Comparison of ENCODE assay signal across 11 cellular contexts in the genomic region with DNA sequence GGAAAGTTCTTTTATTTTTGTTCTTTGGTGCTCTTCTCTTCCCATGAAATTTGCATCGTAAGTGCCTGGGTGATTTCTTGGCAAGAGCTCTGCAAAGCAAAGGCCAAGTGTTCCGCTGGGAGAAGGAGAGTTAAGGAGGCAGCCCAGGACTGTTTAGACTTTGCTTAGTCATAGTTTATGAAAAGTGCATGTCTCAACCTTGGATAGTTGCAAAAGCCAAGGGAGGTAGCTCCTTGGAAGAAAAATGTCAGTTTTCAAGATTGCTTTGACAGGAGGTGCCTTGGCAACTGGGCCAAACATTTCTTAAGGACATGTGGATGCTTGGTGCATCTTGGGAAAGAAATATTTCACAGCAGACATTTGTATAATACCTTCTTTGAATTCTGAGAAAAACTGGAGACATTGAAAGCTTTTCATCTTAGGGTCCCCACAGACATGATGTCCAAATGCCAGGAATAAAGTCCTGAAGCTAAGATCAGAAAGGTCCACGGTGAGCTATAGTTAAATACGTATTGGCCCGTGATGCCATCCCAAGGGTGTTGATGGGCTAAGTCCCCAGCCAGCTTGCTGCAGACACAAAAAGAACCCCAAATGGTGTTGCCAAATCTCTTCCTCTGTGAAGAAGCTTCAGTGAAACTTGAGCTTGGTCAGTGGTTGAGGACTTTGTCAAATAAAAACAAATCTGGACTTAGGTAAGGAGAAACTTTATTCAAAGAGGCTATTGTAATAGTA.
DNase-seq lines count a peak whose midpoint lies in the region; ATAC-seq and TF ChIP-seq lines count a peak whose summit lies in the region.
"Had no signal": no experiment of that assay in that cellular context is flagged by ENCODE, and none has a peak within 500 bp of the region (broad histone marks: within the 10 kb centered on the region; RNA-seq: fewer than 3 reads in every experiment).

No MANE protein-coding gene starts in this region.

- H3K27ac Mint-ChIP-seq in stimulated activated naive CD8-positive, alpha-beta T cell treated with anti-CD3 and anti-CD28 coated beads, Interleukin-15, amount 100 ng/mL, for 72 hours = no peak overlapping the region
- H3K27ac Mint-ChIP-seq: activated CD8-positive, alpha-beta memory T cell treated with anti-CD3 and anti-CD28 coated beads, Interleukin-2, amount 10 ng/mL, durations not matched to agents 7 days and 5 days had no signal

- H3K27me3 ChIP-seq in smooth muscle cell (ENCODE audit: low read depth) = no peaks in the 10 kb centered on the region
- H3K27me3 ChIP-seq: tibial nerve had no signal

- ATAC-seq in left ventricle myocardium superior (peak; percentile 91), GM21529 (IDR thresholded peaks at IDR 0.05; ENCODE audit: unreplicated experiment) (no peak), HG02610 (IDR thresholded peaks at IDR 0.05; ENCODE audit: unreplicated experiment) (no peak)
- no peak for ATAC-seq in stimulated activated naive CD8-positive, alpha-beta T cell treated with anti-CD3 and anti-CD28 coated beads, Interleukin-15, amount 100 ng/mL, for 72 hours
- ATAC-seq: activated CD8-positive, alpha-beta memory T cell treated with anti-CD3 and anti-CD28 coated beads, Interleukin-2, amount 10 ng/mL, durations not matched to agents 7 days and 5 days had no signal

- H3K4me3 Mint-ChIP-seq in stimulated activated naive CD8-positive, alpha-beta T cell treated with anti-CD3 and anti-CD28 coated beads, Interleukin-15, amount 100 ng/mL, for 72 hours = no peak overlapping the region
- H3K4me3 Mint-ChIP-seq: activated CD8-positive, alpha-beta memory T cell treated with anti-CD3 and anti-CD28 coated beads, Interleukin-2, amount 10 ng/mL, durations not matched to agents 7 days and 5 days had no signal

- H2AFZ ChIP-seq in smooth muscle cell (ENCODE audit: low read depth) = no peak overlapping the region

- H3K36me3 ChIP-seq in smooth muscle cell (ENCODE audit: low read depth) = no peaks in the 10 kb centered on the region
- H3K36me3 ChIP-seq: tibial nerve had no signal

- H3K9me3 Mint-ChIP-seq in stimulated activated naive CD8-positive, alpha-beta T cell treated with anti-CD3 and anti-CD28 coated beads, Interleukin-15, amount 100 ng/mL, for 72 hours = no peaks in the 10 kb centered on the region

- H3K27ac ChIP-seq in smooth muscle cell (ENCODE audit: low read depth) = peak overlapping the region; percentile 24
- H3K27ac ChIP-seq: tibial nerve had no signal

- intact Hi-C loops in left ventricle myocardium superior (cut with micrococcal nuclease) = no loop called here

- H3K9me3 ChIP-seq in smooth muscle cell (replicated peaks; ENCODE audit: low read depth) = no peaks in the 10 kb centered on the region
- H3K9me3 ChIP-seq: tibial nerve had no signal

- H3K4me1 Mint-ChIP-seq in stimulated activated naive CD8-positive, alpha-beta T cell treated with anti-CD3 and anti-CD28 coated beads, Interleukin-15, amount 100 ng/mL, for 72 hours = no peaks in the 10 kb centered on the region
- H3K4me1 Mint-ChIP-seq: activated CD8-positive, alpha-beta memory T cell treated with anti-CD3 and anti-CD28 coated beads, Interleukin-2, amount 10 ng/mL, durations not matched to agents 7 days and 5 days had no signal

- no peaks in the 10 kb centered on the region for H4K20me1 ChIP-seq in smooth muscle cell (ENCODE audit: low read depth)

- no peaks in the 10 kb centered on the region for H3K79me2 ChIP-seq in smooth muscle cell (ENCODE audit: low read depth)

- TF ChIP-seq CTCF in smooth muscle cell (IDR thresholded peaks at IDR 0.05; ENCODE audit: borderline replicate concordance, insufficient read depth, poor library complexity, severe bottlenecking) = no peak

- WGBS in smooth muscle cell (ENCODE audit: low lambda C conversion rate) = 74% methylated on average over 5 of the region's 5 CpGs

- no peak overlapping the region for H3K9ac ChIP-seq in smooth muscle cell (ENCODE audit: low read depth)

- no peak overlapping the region for H3K4me3 ChIP-seq in smooth muscle cell
- H3K4me3 ChIP-seq: tibial nerve had no signal

- in situ Hi-C loops in G401 (cut with HindIII; ENCODE audit: low sequenced_read_pairs) = no loop called here

- H3K27me3 Mint-ChIP-seq in stimulated activated naive CD8-positive, alpha-beta T cell treated with anti-CD3 and anti-CD28 coated beads, Interleukin-15, amount 100 ng/mL, for 72 hours = no peaks in the 10 kb centered on the region
- H3K27me3 Mint-ChIP-seq: activated CD8-positive, alpha-beta memory T cell treated with anti-CD3 and anti-CD28 coated beads, Interleukin-2, amount 10 ng/mL, durations not matched to agents 7 days and 5 days had no signal

- H3K4me1 ChIP-seq in smooth muscle cell (ENCODE audit: low read depth) = no peaks in the 10 kb centered on the region
- H3K4me1 ChIP-seq: tibial nerve had no signal

- DNase-seq in G401 (ENCODE audit: low spot score) = peak; percentile 4
- peak; percentile 48 for DNase-seq in amniotic stem cell (lab: John Stamatoyannopoulos, UW)
- DNase-seq in left ventricle myocardium superior = peak; percentile 34
- DNase-seq in smooth muscle cell (lab: John Stamatoyannopoulos, UW; ENCODE audit: unreplicated experiment) = no peak
- DNase-seq in NOMO-1 (lab: John Stamatoyannopoulos, UW; ENCODE audit: unreplicated experiment in 2 of 2) = no peak
- no peak for DNase-seq in stimulated activated naive CD8-positive, alpha-beta T cell treated with anti-CD3 and anti-CD28 coated beads, Interleukin-15, amount 100 ng/mL, for 72 hours
- DNase-seq: activated CD8-positive, alpha-beta memory T cell treated with anti-CD3 and anti-CD28 coated beads, Interleukin-2, amount 10 ng/mL, durations not matched to agents 7 days and 5 days; NCI-H1092 had no signal

- H3F3A ChIP-seq in smooth muscle cell (ENCODE audit: low read depth) = peaks cover 9% of the 10 kb centered on the region

- no peak overlapping the region for H3K4me2 ChIP-seq in smooth muscle cell

Comparison
In these comparisons a context has a peak if more than half of its experiments do, and no peak if none do; other contexts are left out.
1. DNase-seq: peak in G401 (single experiment), amniotic stem cell (single experiment) and left ventricle myocardium superior (single experiment); none in smooth muscle cell (single experiment), NOMO-1 (0 of 2) and stimulated activated naive CD8-positive, alpha-beta T cell treated with anti-CD3 and anti-CD28 coated beads, Interleukin-15, amount 100 ng/mL, for 72 hours (0 of 2).